ENCODE assay signal across 12 cellular contexts in genomic region chrX:23822397-23822796, GRCh38. TPM values are rescaled to one million over a fixed set of nuclear protein-coding genes. Genes with fewer than 3 reads are reported as not detected.
DNase-seq lines count a peak whose midpoint lies in the region; ATAC-seq, FAIRE-seq and TF ChIP-seq lines count a peak whose summit lies in the region.
"Had no signal": no experiment of that assay in that cellular context is flagged by ENCODE, and none has a peak within 500 bp of the region (broad histone marks: within the 10 kb centered on the region; RNA-seq: fewer than 3 reads in every experiment).

No MANE protein-coding gene starts in this region.

- TF ChIP-seq CTCF in pancreas (IDR thresholded peaks at IDR 0.05) = no peak

- H3K27me3 ChIP-seq in pancreas (no peaks in the 10 kb centered on the region), right cardiac atrium (ENCODE audit: control insufficient read depth, insufficient read depth) (no peaks in the 10 kb centered on the region), aorta (ENCODE audit: control insufficient read depth in 1 of 2, insufficient read depth in 2 of 2, low read length in 1 of 2) (no peaks in the 10 kb centered on the region)
- H3K27me3 ChIP-seq: MG63 had no signal

- DNase-seq in DMS53 (lab: John Stamatoyannopoulos, UW) = peak; percentile 95
- peak; percentile 50 for DNase-seq in NCI-H2107 (lab: John Stamatoyannopoulos, UW)
- DNase-seq in pancreas = no peak
- no peak for DNase-seq in right cardiac atrium
- no peak for DNase-seq in iPS-NIHi7 (ENCODE audit: extremely low spot score)
- no peak for DNase-seq in aorta
- DNase-seq: activated CD8-positive, alpha-beta memory T cell treated with anti-CD3 and anti-CD28 coated beads, Interleukin-2, amount 50 U/mL, for 48 hours; CD8-positive, alpha-beta T cell; MG63; T-helper 1 cell had no signal

- no peaks in the 10 kb centered on the region for H3K9me3 ChIP-seq in pancreas
- H3K9me3 ChIP-seq in right cardiac atrium (ENCODE audit: control insufficient read depth, low read length) = no peaks in the 10 kb centered on the region
- no peaks in the 10 kb centered on the region for H3K9me3 ChIP-seq in aorta (ENCODE audit: control insufficient read depth, low read length)
- H3K9me3 ChIP-seq: MG63 had no signal

- H3K4me1 ChIP-seq in pancreas (no peaks in the 10 kb centered on the region), right cardiac atrium (ENCODE audit: control insufficient read depth, insufficient read depth, low read length) (no peaks in the 10 kb centered on the region), aorta (ENCODE audit: control insufficient read depth in 1 of 2, insufficient read depth in 2 of 2, low read length in 2 of 2) (no peaks in the 10 kb centered on the region)

- ATAC-seq in pancreas (peak; percentile 46 to 89 (median 78)), right cardiac atrium (no peak), GM18867 (IDR thresholded peaks at IDR 0.05; ENCODE audit: unreplicated experiment) (no peak), aorta (ENCODE audit: low FRiP score) (no peak)
- ATAC-seq: CD8-positive, alpha-beta T cell had no signal

- H3K36me3 ChIP-seq in pancreas = no peaks in the 10 kb centered on the region
- no peaks in the 10 kb centered on the region for H3K36me3 ChIP-seq in aorta (ENCODE audit: control insufficient read depth in 1 of 2, insufficient read depth in 2 of 2, low read length in 1 of 2)
- H3K36me3 ChIP-seq: MG63 had no signal

- 39 to 44% methylated on average over 3 of the region's 3 CpGs for WGBS in pancreas, 2 donors
- WGBS in right cardiac atrium = 53% methylated on average over 3 of the region's 3 CpGs
- WGBS in aorta, 2 donors = 14 to 30% methylated on average over 3 of the region's 3 CpGs

- intact Hi-C loops in pancreas (cut with DNase I) (no loop called here), right cardiac atrium (cut with DNase I) (no loop called here), aorta (cut with DNase I) (no loop called here)

- H3K4me3 ChIP-seq in pancreas (no peak overlapping the region), right cardiac atrium (ENCODE audit: low read length) (no peak overlapping the region), aorta (ENCODE audit: low read length in 2 of 2) (no peak overlapping the region)
- H3K4me3 ChIP-seq: MG63 had no signal

- FAIRE-seq in colon (lab: Jason Lieb, UNC) (peak; percentile 89), pancreas (lab: Jason Lieb, UNC) (peak; percentile 93)

- H3K27ac ChIP-seq in pancreas (peak overlapping the region in 3 of 4 donors; percentile 38 to 57 (median 53)), right cardiac atrium (ENCODE audit: low read length) (no peak overlapping the region), aorta (ENCODE audit: low read depth in 1 of 2, low read length in 2 of 2) (no peak overlapping the region)

RNA-seq across cellular contexts. Expression of gene SAT1, which starts 39.4 kb away (rescaled TPM):
- 100 to 1,000 TPM in 2 of 6 donors, 10 to 100 TPM in 4; 51.1 to 376 (median 71.6) TPM for total RNA-seq in pancreas
- 100 to 1,000 TPM; 220 to 326 TPM for polyA plus RNA-seq in pancreas
- total RNA-seq in right cardiac atrium = 100 to 1,000 TPM; 275 to 486 (median 317) TPM
- 523 TPM for polyA plus RNA-seq in right cardiac atrium
- total RNA-seq in aorta = 100 to 1,000 TPM; 269 to 353 TPM
- polyA plus RNA-seq in aorta = 100 to 1,000 TPM; 432 to 481 TPM

Comparison
In these comparisons a context has a peak if more than half of its experiments do, and no peak if none do; other contexts are left out.
1. DNase-seq: peak in DMS53 (single experiment) and NCI-H2107 (single experiment); none in pancreas (0 of 6), right cardiac atrium (0 of 3), iPS-NIHi7 (single experiment) and aorta (0 of 2).
2. ATAC-seq: peak in pancreas (4 of 4); none in right cardiac atrium (0 of 2), GM18867 (single experiment) and aorta (single experiment).
3. H3K27ac ChIP-seq: peak in pancreas (3 of 4); none in right cardiac atrium (single experiment) and aorta (0 of 2).